Comparison of ENCODE assay signal across 7 cellular contexts in the genomic region with DNA sequence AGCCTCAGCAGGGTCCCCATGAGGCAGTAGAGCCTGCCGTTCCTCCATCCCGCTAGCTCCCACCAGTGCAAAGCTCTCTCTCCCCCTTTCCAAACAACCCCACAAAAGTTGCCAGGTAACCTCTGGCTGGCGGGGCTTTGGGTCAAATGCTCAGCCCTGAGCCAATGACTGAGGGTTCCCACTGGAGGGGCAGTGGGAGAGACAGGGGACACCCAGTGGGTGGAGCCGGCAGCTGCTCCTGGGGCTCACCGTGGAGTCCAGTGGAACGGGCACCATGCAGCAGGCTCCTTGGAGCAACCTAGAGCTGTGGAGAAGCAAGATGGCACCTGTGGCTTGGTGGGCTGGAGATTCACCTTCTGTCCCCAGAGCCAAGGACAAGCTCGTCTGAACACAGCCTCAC.
"Had no signal": no experiment of that assay in that cellular context is flagged by ENCODE, and none has a peak within 500 bp of the region (broad histone marks: within the 10 kb centered on the region; RNA-seq: fewer than 3 reads in every experiment).

No MANE protein-coding gene starts in this region.

- H3K9ac ChIP-seq: GM23248 had no signal

- ATAC-seq: HCT116, K562 had no signal

- H3K36me3 ChIP-seq: HAP-1 had no signal

- H3K9me3 ChIP-seq: HAP-1 had no signal

- H3K4me1 ChIP-seq: HAP-1 had no signal

- H2AFZ ChIP-seq: GM23248 had no signal

- H3K4me3 ChIP-seq: GM23248, HAP-1, K562 had no signal

- DNase-seq: GM23248, GOT3, H7, IMR-90 had no signal

- H3K27ac ChIP-seq: GM23248 had no signal
